In genomic region chr3:163018664-163019063, GRCh38 we compare ENCODE assay signal across 22 cellular contexts.
DNase-seq lines count a peak whose midpoint lies in the region; ATAC-seq, FAIRE-seq and TF ChIP-seq lines count a peak whose summit lies in the region.
"Had no signal": no experiment of that assay in that cellular context is flagged by ENCODE, and none has a peak within 500 bp of the region (broad histone marks: within the 10 kb centered on the region; RNA-seq: fewer than 3 reads in every experiment).

No MANE protein-coding gene starts in this region.

- no peak overlapping the region for H2BK120ac ChIP-seq in neuronal stem cell (ENCODE audit: low read depth, low read length)

- H3K79me1 ChIP-seq in neuronal stem cell (ENCODE audit: low read depth, low read length): no peaks in the 10 kb centered on the region

- H3K9me3 ChIP-seq in left ventricle myocardium inferior (replicated peaks) (peaks cover 12% of the 10 kb centered on the region), kidney (ENCODE audit: control insufficient read depth in 1 of 2, low read length in 2 of 2) (no peaks in the 10 kb centered on the region), neuronal stem cell (replicated peaks in 1 of 2; ENCODE audit: control insufficient read depth in 2 of 2, insufficient read depth in 1 of 2, low read depth in 1 of 2, low read length in 2 of 2) (peaks cover 0 to 13% of the 10 kb centered on the region in 2 donors), spleen (peaks cover 0 to 26% (median 14%) of the 10 kb centered on the region in 8 donors)

- no peaks in the 10 kb centered on the region for H3K4me1 Mint-ChIP-seq in activated T-helper 1 cell treated with anti-CD3 and anti-CD28 coated beads, Interleukin-12 subunit alpha, Interleukin-12 subunit beta, Interleukin-2, Interleukin-4 antibody, amounts not matched to agents 30 ng/mL and 10 ng/mL and 1 ng/mL, durations not matched to agents 14 hours and 24 hours and 36 hours (ENCODE audit: low read depth)
- H3K4me1 Mint-ChIP-seq: B cell, GM23338, H9 had no signal

- no peak for FAIRE-seq in kidney (lab: Jason Lieb, UNC)
- FAIRE-seq: A204.1, G401.6, GM12892 had no signal

- no peaks in the 10 kb centered on the region for H3K9me3 Mint-ChIP-seq in activated T-helper 1 cell treated with anti-CD3 and anti-CD28 coated beads, Interleukin-12 subunit alpha, Interleukin-12 subunit beta, Interleukin-2, Interleukin-4 antibody, amounts not matched to agents 30 ng/mL and 10 ng/mL and 1 ng/mL, durations not matched to agents 14 hours and 24 hours and 36 hours

- DNase-seq in Right ventricle myocardium superior (peak; percentile 19), left ventricle myocardium inferior (no peak), kidney (peak; percentile 32), neuronal stem cell (ENCODE audit: low spot score) (no peak), spleen (no peak)
- DNase-seq in activated T-helper 1 cell treated with anti-CD3 and anti-CD28 coated beads, Interleukin-12 subunit alpha, Interleukin-12 subunit beta, Interleukin-2, Interleukin-4 antibody, amounts not matched to agents 30 ng/mL and 10 ng/mL and 1 ng/mL, durations not matched to agents 14 hours and 24 hours and 36 hours (ENCODE audit: low spot score): no peak
- DNase-seq: Calu3; CD4-positive, alpha-beta T cell; COR-L47; DMS53; DMS79 treated with DMSO at 0.1 percent for 48 hours; H9 had no signal

- H3K9ac ChIP-seq in kidney (ENCODE audit: low read length in 2 of 2) (no peak overlapping the region), neuronal stem cell (ENCODE audit: low read depth, low read length, poor library complexity) (no peak overlapping the region)
- H3K9ac ChIP-seq: BLaER1 had no signal

- no peak overlapping the region for H2AK5ac ChIP-seq in neuronal stem cell (ENCODE audit: low read depth, low read length)

- ATAC-seq in Right ventricle myocardium superior (ENCODE audit: poor library complexity): no peak
- ATAC-seq in HG03135 (IDR thresholded peaks at IDR 0.05; ENCODE audit: unreplicated experiment): no peak
- ATAC-seq: GM23338, HCT116 had no signal

- no peaks in the 10 kb centered on the region for H3K36me3 Mint-ChIP-seq in activated T-helper 1 cell treated with anti-CD3 and anti-CD28 coated beads, Interleukin-12 subunit alpha, Interleukin-12 subunit beta, Interleukin-2, Interleukin-4 antibody, amounts not matched to agents 30 ng/mL and 10 ng/mL and 1 ng/mL, durations not matched to agents 14 hours and 24 hours and 36 hours (ENCODE audit: low read depth)

- H3K4ac ChIP-seq in neuronal stem cell (ENCODE audit: low read length): no peak overlapping the region

- H3K14ac ChIP-seq in neuronal stem cell (ENCODE audit: low read length): no peak overlapping the region

- H2BK5ac ChIP-seq in neuronal stem cell (ENCODE audit: low read length): no peak overlapping the region

- no peak overlapping the region for H3K4me3 ChIP-seq in left ventricle myocardium inferior
- H3K4me3 ChIP-seq in kidney (ENCODE audit: low read length in 2 of 2): no peak overlapping the region
- no peak overlapping the region for H3K4me3 ChIP-seq in neuronal stem cell (ENCODE audit: low read length in 2 of 2)
- H3K4me3 ChIP-seq in spleen: no peak overlapping the region
- H3K4me3 ChIP-seq: BLaER1, GM23338 had no signal

- peak overlapping the region; percentile 8 for H3K18ac ChIP-seq in neuronal stem cell (ENCODE audit: low read length)

- no CpG with 5 or more reads among the region's 7 CpGs for WGBS in neuronal stem cell (ENCODE audit: extremely low coverage in 2 of 2, insufficient read length in 2 of 2, insufficient replicate concordance in 1 of 2), 2 donors
- WGBS in spleen, 5 donors: 79 to 95% (median 89%) methylated on average over 4 to 7 of the region's 7 CpGs

- no peaks in the 10 kb centered on the region for H3K4me1 ChIP-seq in left ventricle myocardium inferior
- no peaks in the 10 kb centered on the region for H3K4me1 ChIP-seq in kidney (ENCODE audit: control insufficient read depth in 1 of 2, insufficient read depth in 1 of 2, low read depth in 1 of 2, low read length in 2 of 2)
- no peaks in the 10 kb centered on the region for H3K4me1 ChIP-seq in neuronal stem cell (ENCODE audit: control insufficient read depth in 2 of 2, insufficient read depth in 1 of 2, low read depth in 1 of 2, low read length in 2 of 2)
- no peaks in the 10 kb centered on the region for H3K4me1 ChIP-seq in spleen
- H3K4me1 ChIP-seq: BLaER1 had no signal

- H3K23ac ChIP-seq in neuronal stem cell (ENCODE audit: low read depth, low read length, poor library complexity): no peak overlapping the region

- H2BK15ac ChIP-seq in neuronal stem cell (ENCODE audit: low read length): no peak overlapping the region

- no peak overlapping the region for H3K27ac Mint-ChIP-seq in activated T-helper 1 cell treated with anti-CD3 and anti-CD28 coated beads, Interleukin-12 subunit alpha, Interleukin-12 subunit beta, Interleukin-2, Interleukin-4 antibody, amounts not matched to agents 30 ng/mL and 10 ng/mL and 1 ng/mL, durations not matched to agents 14 hours and 24 hours and 36 hours
- H3K27ac Mint-ChIP-seq: B cell; CD4-positive, alpha-beta T cell; GM23338; H9 had no signal

- no peak for TF ChIP-seq POLR2A in spleen (IDR thresholded peaks at IDR 0.05)

- H3K36me3 ChIP-seq in left ventricle myocardium inferior (no peaks in the 10 kb centered on the region), kidney (ENCODE audit: control insufficient read depth in 1 of 2, insufficient read depth in 2 of 2, low read length in 2 of 2) (no peaks in the 10 kb centered on the region), neuronal stem cell (replicated peaks in 1 of 2; ENCODE audit: control insufficient read depth in 2 of 2, insufficient read depth in 2 of 2, low read length in 2 of 2) (no peaks in the 10 kb centered on the region), spleen (no peaks in the 10 kb centered on the region)
- H3K36me3 ChIP-seq: BLaER1 had no signal

- no peaks in the 10 kb centered on the region for H3K27me3 ChIP-seq in left ventricle myocardium inferior (ENCODE audit: low read depth)
- no peaks in the 10 kb centered on the region for H3K27me3 ChIP-seq in neuronal stem cell (ENCODE audit: control insufficient read depth in 3 of 3, insufficient read depth in 3 of 3, low read depth in 1 of 3, low read length in 3 of 3)
- no peaks in the 10 kb centered on the region for H3K27me3 ChIP-seq in spleen (replicated peaks in 1 of 7)
- H3K27me3 ChIP-seq: BLaER1 had no signal

- TF ChIP-seq CTCF in left ventricle myocardium inferior (IDR thresholded peaks at IDR 0.05; ENCODE audit: borderline replicate concordance) (no peak), kidney (IDR thresholded peaks at IDR 0.05; ENCODE audit: borderline replicate concordance, extremely low read depth, insufficient read depth) (no peak), spleen (IDR thresholded peaks at IDR 0.05 in 8 of 11, conservative IDR thresholded peaks at IDR 0.05 in 3 of 11) (no peak)

- no peaks in the 10 kb centered on the region for H3K27me3 Mint-ChIP-seq in activated T-helper 1 cell treated with anti-CD3 and anti-CD28 coated beads, Interleukin-12 subunit alpha, Interleukin-12 subunit beta, Interleukin-2, Interleukin-4 antibody, amounts not matched to agents 30 ng/mL and 10 ng/mL and 1 ng/mL, durations not matched to agents 14 hours and 24 hours and 36 hours (ENCODE audit: insufficient read depth)
- H3K27me3 Mint-ChIP-seq: B cell; CD4-positive, alpha-beta T cell had no signal

- H2AFZ ChIP-seq in neuronal stem cell (ENCODE audit: low read length): peak overlapping the region; percentile 49
- H2AFZ ChIP-seq: GM23338 had no signal

- H4K8ac ChIP-seq in neuronal stem cell (ENCODE audit: low read depth, low read length): no peak overlapping the region

- H3K4me2 ChIP-seq in neuronal stem cell (ENCODE audit: insufficient read depth, low read length, poor library complexity, severe bottlenecking): no peak overlapping the region
- H3K4me2 ChIP-seq: BLaER1, GM23338 had no signal

- no peak overlapping the region for H2BK12ac ChIP-seq in neuronal stem cell (ENCODE audit: low read length)

- no peak overlapping the region for H3K4me3 Mint-ChIP-seq in activated T-helper 1 cell treated with anti-CD3 and anti-CD28 coated beads, Interleukin-12 subunit alpha, Interleukin-12 subunit beta, Interleukin-2, Interleukin-4 antibody, amounts not matched to agents 30 ng/mL and 10 ng/mL and 1 ng/mL, durations not matched to agents 14 hours and 24 hours and 36 hours
- H3K4me3 Mint-ChIP-seq: B cell; CD4-positive, alpha-beta T cell; GM23338; H9 had no signal

- H3K27ac ChIP-seq in left ventricle myocardium inferior (replicated peaks) (no peak overlapping the region), kidney (ENCODE audit: low read depth in 2 of 2, low read length in 2 of 2) (no peak overlapping the region), neuronal stem cell (replicated peaks; ENCODE audit: low read length) (no peak overlapping the region), spleen (no peak overlapping the region)
- H3K27ac ChIP-seq: 22Rv1, BLaER1, C4-2B had no signal

- intact Hi-C loops in Right ventricle myocardium superior (cut with DNase I): no loop called here
- intact Hi-C loops in left ventricle myocardium inferior (cut with micrococcal nuclease): no loop called here
- intact Hi-C loops in kidney (cut with DNase I): no loop called here
- intact Hi-C loops in activated T-helper 1 cell treated with anti-CD3 and anti-CD28 coated beads, Interleukin-12 subunit alpha, Interleukin-12 subunit beta, Interleukin-2, Interleukin-4 antibody, amounts not matched to agents 30 ng/mL and 10 ng/mL and 1 ng/mL, durations not matched to agents 14 hours and 24 hours and 36 hours (cut with micrococcal nuclease): no loop called here
- intact Hi-C loops in spleen (cut with DNase I; ENCODE audit: low total_unique reads): no loop called here

- no peak overlapping the region for H4K91ac ChIP-seq in neuronal stem cell (ENCODE audit: low read depth, low read length, poor library complexity)

Comparison
In these comparisons a context has a peak if more than half of its experiments do, and no peak if none do; other contexts are left out.
1. DNase-seq: peak in Right ventricle myocardium superior (single experiment) and kidney (single experiment); none in left ventricle myocardium inferior (single experiment), neuronal stem cell (single experiment), activated T-helper 1 cell treated with anti-CD3 and anti-CD28 coated beads, Interleukin-12 subunit alpha, Interleukin-12 subunit beta, Interleukin-2, Interleukin-4 antibody, amounts not matched to agents 30 ng/mL and 10 ng/mL and 1 ng/mL, durations not matched to agents 14 hours and 24 hours and 36 hours (single experiment) and spleen (single experiment).